In the genomic region with DNA sequence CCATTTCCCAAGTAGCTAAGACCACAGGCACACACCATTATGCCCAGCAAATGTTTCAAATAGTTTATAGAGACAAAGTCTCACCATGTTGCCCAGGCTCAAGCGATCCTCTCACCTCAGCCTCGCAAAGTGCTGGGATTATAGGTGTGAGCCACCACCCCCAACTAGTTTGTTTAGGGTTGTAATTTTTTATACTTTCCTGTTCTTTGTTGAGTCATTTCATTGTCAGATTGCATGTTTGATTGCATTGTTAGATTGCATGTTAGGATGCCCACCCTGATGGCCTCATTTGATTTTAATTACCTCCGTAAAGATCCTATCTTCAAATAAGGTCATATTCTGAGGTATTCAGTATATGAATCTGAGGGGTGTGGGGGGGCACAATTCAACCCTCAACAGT, we compare ENCODE assay signal across 1 cellular context.
TF ChIP-seq lines count a peak whose summit lies in the region.

No MANE protein-coding gene starts in this region.

TF ChIP-seq in GM23338, 12 proteins besides CTCF, POLR2A, EP300 and RAD21:
- TF ChIP-seq, protein P1, sequence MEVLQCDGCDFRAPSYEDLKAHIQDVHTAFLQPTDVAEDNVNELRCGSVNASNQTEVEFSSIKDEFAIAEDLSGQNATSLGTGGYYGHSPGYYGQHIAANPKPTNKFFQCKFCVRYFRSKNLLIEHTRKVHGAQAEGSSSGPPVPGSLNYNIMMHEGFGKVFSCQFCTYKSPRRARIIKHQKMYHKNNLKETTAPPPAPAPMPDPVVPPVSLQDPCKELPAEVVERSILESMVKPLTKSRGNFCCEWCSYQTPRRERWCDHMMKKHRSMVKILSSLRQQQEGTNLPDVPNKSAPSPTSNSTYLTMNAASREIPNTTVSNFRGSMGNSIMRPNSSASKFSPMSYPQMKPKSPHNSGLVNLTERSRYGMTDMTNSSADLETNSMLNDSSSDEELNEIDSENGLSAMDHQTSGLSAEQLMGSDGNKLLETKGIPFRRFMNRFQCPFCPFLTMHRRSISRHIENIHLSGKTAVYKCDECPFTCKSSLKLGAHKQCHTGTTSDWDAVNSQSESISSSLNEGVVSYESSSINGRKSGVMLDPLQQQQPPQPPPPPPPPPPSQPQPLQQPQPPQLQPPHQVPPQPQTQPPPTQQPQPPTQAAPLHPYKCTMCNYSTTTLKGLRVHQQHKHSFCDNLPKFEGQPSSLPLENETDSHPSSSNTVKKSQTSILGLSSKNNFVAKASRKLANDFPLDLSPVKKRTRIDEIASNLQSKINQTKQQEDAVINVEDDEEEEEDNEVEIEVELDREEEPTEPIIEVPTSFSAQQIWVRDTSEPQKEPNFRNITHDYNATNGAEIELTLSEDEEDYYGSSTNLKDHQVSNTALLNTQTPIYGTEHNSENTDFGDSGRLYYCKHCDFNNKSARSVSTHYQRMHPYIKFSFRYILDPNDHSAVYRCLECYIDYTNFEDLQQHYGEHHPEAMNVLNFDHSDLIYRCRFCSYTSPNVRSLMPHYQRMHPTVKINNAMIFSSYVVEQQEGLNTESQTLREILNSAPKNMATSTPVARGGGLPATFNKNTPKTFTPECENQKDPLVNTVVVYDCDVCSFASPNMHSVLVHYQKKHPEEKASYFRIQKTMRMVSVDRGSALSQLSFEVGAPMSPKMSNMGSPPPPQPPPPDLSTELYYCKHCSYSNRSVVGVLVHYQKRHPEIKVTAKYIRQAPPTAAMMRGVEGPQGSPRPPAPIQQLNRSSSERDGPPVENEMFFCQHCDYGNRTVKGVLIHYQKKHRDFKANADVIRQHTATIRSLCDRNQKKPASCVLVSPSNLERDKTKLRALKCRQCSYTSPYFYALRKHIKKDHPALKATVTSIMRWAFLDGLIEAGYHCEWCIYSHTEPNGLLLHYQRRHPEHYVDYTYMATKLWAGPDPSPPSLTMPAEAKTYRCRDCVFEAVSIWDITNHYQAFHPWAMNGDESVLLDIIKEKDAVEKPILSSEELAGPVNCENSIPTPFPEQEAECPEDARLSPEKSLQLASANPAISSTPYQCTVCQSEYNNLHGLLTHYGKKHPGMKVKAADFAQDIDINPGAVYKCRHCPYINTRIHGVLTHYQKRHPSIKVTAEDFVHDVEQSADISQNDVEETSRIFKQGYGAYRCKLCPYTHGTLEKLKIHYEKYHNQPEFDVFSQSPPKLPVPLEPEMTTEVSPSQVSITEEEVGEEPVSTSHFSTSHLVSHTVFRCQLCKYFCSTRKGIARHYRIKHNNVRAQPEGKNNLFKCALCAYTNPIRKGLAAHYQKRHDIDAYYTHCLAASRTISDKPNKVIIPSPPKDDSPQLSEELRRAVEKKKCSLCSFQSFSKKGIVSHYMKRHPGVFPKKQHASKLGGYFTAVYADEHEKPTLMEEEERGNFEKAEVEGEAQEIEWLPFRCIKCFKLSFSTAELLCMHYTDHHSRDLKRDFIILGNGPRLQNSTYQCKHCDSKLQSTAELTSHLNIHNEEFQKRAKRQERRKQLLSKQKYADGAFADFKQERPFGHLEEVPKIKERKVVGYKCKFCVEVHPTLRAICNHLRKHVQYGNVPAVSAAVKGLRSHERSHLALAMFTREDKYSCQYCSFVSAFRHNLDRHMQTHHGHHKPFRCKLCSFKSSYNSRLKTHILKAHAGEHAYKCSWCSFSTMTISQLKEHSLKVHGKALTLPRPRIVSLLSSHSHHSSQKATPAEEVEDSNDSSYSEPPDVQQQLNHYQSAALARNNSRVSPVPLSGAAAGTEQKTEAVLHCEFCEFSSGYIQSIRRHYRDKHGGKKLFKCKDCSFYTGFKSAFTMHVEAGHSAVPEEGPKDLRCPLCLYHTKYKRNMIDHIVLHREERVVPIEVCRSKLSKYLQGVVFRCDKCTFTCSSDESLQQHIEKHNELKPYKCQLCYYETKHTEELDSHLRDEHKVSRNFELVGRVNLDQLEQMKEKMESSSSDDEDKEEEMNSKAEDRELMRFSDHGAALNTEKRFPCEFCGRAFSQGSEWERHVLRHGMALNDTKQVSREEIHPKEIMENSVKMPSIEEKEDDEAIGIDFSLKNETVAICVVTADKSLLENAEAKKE (CRISPR knock-in tag; IDR thresholded peaks at IDR 0.05) = no peak
- TF ChIP-seq EZH2phosphoT487 (IDR thresholded peaks at IDR 0.05; ENCODE audit: unreplicated experiment) (no peak), CREB1 (CRISPR knock-in tag; IDR thresholded peaks at IDR 0.05; ENCODE audit: low read depth) (no peak), POLR2AphosphoS5 (IDR thresholded peaks at IDR 0.05; ENCODE audit: low read depth) (no peak)
TF ChIP-seq in GM23338: peak in this region for 0.
